In genomic region chr4:65737672-65738071, GRCh38 we compare ENCODE assay signal across 19 cellular contexts.
"Had no signal": no experiment of that assay in that cellular context is flagged by ENCODE, and none has a peak within 500 bp of the region (broad histone marks: within the 10 kb centered on the region; RNA-seq: fewer than 3 reads in every experiment).

No MANE protein-coding gene starts in this region.

- ATAC-seq: activated CD4-positive, alpha-beta T cell treated with anti-CD3 and anti-CD28 coated beads for 36 hours; activated T-cell treated with anti-CD3 and anti-CD28 coated beads, Interleukin-2, amount 50 U/mL, for 72 hours; body of pancreas; T-helper 17 cell had no signal

- DNase-seq: activated CD4-positive, alpha-beta memory T cell treated with anti-CD3 and anti-CD28 coated beads, Interleukin-2, amount 10 ng/mL, durations not matched to agents 7 days and 5 days; activated CD4-positive, alpha-beta T cell treated with anti-CD3 and anti-CD28 coated beads for 36 hours; activated CD4-positive, alpha-beta T cell treated with anti-CD3 and anti-CD28 coated beads, Interleukin-2, amount 50 U/mL, for 1 hour; activated T-cell treated with anti-CD3 and anti-CD28 coated beads, Interleukin-2, amount 50 U/mL, for 72 hours; aorta; body of pancreas; central memory CD4-positive, alpha-beta T cell; NCI-H1092; NCI-H1417; NCI-H1930; NCI-H2227 treated with DMSO at 0.1 percent for 48 hours; NCI-H446 treated with DMSO at 0.1 percent for 48 hours; NCI-H524 treated with DMSO at 0.1 percent for 48 hours; NCI-H774; PC-9; SIG-M5; T-helper 17 cell; T-helper 9 cell; WERI-Rb-1 had no signal

- H3K4me3 ChIP-seq: body of pancreas, PC-9 had no signal
